1 cellular context compared by ENCODE assay signal in the genomic region with DNA sequence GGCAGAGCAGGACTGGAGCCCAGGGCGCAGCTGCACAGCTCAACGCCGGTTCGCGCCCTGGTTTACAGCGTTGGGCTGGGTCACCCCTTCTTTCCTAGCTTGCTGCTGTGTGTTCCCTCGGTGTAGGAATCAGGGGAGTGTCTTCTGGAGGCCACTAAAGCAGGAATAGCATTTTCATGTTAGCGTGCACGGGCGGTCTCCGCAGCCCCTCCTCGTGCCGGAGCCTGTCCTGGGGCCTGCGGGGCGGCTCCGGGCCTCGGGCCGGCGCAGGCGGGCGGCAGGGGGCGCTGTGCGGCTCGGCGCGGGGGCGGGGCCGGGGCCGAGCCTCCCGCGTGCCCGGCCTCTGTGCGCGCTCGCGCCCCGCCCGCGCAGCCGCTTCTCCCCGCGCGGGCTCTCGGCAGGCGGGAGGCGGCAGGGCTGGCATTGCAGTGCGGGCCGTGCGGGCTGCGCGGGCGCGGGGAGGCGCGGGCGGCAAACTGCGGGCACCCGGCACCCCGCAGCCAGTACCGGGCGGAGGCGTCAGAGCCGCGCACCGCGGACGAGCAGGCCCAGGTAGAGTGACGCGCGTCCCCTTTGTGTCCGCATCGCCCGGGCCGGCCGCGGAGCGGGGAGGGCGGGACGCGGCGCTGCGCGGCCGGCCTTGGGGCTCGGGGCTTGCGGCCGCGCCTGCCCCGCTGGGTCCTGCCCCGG.
TF ChIP-seq lines count a peak whose summit lies in the region.

A gene with protein sequence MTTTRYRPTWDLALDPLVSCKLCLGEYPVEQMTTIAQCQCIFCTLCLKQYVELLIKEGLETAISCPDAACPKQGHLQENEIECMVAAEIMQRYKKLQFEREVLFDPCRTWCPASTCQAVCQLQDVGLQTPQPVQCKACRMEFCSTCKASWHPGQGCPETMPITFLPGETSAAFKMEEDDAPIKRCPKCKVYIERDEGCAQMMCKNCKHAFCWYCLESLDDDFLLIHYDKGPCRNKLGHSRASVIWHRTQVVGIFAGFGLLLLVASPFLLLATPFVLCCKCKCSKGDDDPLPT (plus strand): TSS at position 342 of the 690 bp plus-strand sequence. CDS start 79,515 bp downstream, outside the sequence.

TF ChIP-seq in HepG2, 621 proteins besides CTCF, POLR2A, EP300 and RAD21 (continued from another document and continues in another):
- TF ChIP-seq PHF8 (CRISPR knock-in tag; IDR thresholded peaks at IDR 0.05), result peak; percentile 45; the same call in 1 of the 2 replicates
- TF ChIP-seq, protein P1, sequence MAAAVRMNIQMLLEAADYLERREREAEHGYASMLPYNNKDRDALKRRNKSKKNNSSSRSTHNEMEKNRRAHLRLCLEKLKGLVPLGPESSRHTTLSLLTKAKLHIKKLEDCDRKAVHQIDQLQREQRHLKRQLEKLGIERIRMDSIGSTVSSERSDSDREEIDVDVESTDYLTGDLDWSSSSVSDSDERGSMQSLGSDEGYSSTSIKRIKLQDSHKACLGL (CRISPR knock-in tag; IDR thresholded peaks at IDR 0.05), result peak; percentile 46; the same call in 1 of the 2 replicates
- TF ChIP-seq, protein P2, sequence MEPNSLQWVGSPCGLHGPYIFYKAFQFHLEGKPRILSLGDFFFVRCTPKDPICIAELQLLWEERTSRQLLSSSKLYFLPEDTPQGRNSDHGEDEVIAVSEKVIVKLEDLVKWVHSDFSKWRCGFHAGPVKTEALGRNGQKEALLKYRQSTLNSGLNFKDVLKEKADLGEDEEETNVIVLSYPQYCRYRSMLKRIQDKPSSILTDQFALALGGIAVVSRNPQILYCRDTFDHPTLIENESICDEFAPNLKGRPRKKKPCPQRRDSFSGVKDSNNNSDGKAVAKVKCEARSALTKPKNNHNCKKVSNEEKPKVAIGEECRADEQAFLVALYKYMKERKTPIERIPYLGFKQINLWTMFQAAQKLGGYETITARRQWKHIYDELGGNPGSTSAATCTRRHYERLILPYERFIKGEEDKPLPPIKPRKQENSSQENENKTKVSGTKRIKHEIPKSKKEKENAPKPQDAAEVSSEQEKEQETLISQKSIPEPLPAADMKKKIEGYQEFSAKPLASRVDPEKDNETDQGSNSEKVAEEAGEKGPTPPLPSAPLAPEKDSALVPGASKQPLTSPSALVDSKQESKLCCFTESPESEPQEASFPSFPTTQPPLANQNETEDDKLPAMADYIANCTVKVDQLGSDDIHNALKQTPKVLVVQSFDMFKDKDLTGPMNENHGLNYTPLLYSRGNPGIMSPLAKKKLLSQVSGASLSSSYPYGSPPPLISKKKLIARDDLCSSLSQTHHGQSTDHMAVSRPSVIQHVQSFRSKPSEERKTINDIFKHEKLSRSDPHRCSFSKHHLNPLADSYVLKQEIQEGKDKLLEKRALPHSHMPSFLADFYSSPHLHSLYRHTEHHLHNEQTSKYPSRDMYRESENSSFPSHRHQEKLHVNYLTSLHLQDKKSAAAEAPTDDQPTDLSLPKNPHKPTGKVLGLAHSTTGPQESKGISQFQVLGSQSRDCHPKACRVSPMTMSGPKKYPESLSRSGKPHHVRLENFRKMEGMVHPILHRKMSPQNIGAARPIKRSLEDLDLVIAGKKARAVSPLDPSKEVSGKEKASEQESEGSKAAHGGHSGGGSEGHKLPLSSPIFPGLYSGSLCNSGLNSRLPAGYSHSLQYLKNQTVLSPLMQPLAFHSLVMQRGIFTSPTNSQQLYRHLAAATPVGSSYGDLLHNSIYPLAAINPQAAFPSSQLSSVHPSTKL (CRISPR knock-in tag; IDR thresholded peaks at IDR 0.05), result 0 out of 2 replicates have a peak, but pooled peaks have one; percentile 3
- peak; percentile 43; the same call in 1 of the 2 replicates for TF ChIP-seq YEATS4 (CRISPR knock-in tag; IDR thresholded peaks at IDR 0.05; ENCODE audit: borderline replicate concordance)
- TF ChIP-seq KDM2A (CRISPR knock-in tag; IDR thresholded peaks at IDR 0.05; ENCODE audit: borderline replicate concordance, low read depth), result 0 out of 2 replicates have a peak, but pooled peaks have one; percentile 4
- TF ChIP-seq RARA (CRISPR knock-in tag; IDR thresholded peaks at IDR 0.05), result peak; percentile 29; the same call in 1 of the 2 replicates
- TF ChIP-seq MAFK (conservative IDR thresholded peaks at IDR 0.05 in 1 of 2, IDR thresholded peaks at IDR 0.05 in 1 of 2; ENCODE audit: low read length in 2 of 2), result no peak
- 0 out of 2 replicates have a peak, but pooled peaks have one; percentile 28 for TF ChIP-seq ZNF274 (CRISPR knock-in tag; IDR thresholded peaks at IDR 0.05)
- TF ChIP-seq KDM5B (CRISPR knock-in tag; IDR thresholded peaks at IDR 0.05; ENCODE audit: borderline replicate concordance), result peak; percentile 66; the same call in 1 of the 2 replicates
- 0 out of 2 replicates have a peak, but pooled peaks have one; percentile 26 for TF ChIP-seq ZFYVE20 (CRISPR knock-in tag; IDR thresholded peaks at IDR 0.05; ENCODE audit: borderline replicate concordance, low read depth)
- TF ChIP-seq, protein P3, sequence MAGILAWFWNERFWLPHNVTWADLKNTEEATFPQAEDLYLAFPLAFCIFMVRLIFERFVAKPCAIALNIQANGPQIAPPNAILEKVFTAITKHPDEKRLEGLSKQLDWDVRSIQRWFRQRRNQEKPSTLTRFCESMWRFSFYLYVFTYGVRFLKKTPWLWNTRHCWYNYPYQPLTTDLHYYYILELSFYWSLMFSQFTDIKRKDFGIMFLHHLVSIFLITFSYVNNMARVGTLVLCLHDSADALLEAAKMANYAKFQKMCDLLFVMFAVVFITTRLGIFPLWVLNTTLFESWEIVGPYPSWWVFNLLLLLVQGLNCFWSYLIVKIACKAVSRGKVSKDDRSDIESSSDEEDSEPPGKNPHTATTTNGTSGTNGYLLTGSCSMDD (CRISPR knock-in tag; IDR thresholded peaks at IDR 0.05), result 0 out of 2 replicates have a peak, but pooled peaks have one; percentile 59
- no peak for TF ChIP-seq MIER2 (CRISPR knock-in tag; IDR thresholded peaks at IDR 0.05)
- peak; percentile 0; the same call in 1 of the 2 replicates for TF ChIP-seq GABPB1 (CRISPR knock-in tag; IDR thresholded peaks at IDR 0.05)
- peak; percentile 36; the same call in 1 of the 2 replicates for TF ChIP-seq ZNF160 (CRISPR knock-in tag; IDR thresholded peaks at IDR 0.05)
- TF ChIP-seq KLF16 (CRISPR knock-in tag; IDR thresholded peaks at IDR 0.05), result 0 out of 4 replicates have a peak, but pooled peaks of 1 of the 2 experiments have one; percentile 22
- no peak for TF ChIP-seq ZNF180 (CRISPR knock-in tag; IDR thresholded peaks at IDR 0.05; ENCODE audit: borderline replicate concordance, low read depth)
- TF ChIP-seq MAZ (IDR thresholded peaks at IDR 0.05; ENCODE audit: borderline replicate concordance, low read depth, low read length), result peak; percentile 42; the same call in 1 of the 2 replicates
- peak; percentile 64; the same call in 1 of the 2 replicates for TF ChIP-seq MAZ (CRISPR knock-in tag; IDR thresholded peaks at IDR 0.05; ENCODE audit: low read depth)
- TF ChIP-seq, protein P4, sequence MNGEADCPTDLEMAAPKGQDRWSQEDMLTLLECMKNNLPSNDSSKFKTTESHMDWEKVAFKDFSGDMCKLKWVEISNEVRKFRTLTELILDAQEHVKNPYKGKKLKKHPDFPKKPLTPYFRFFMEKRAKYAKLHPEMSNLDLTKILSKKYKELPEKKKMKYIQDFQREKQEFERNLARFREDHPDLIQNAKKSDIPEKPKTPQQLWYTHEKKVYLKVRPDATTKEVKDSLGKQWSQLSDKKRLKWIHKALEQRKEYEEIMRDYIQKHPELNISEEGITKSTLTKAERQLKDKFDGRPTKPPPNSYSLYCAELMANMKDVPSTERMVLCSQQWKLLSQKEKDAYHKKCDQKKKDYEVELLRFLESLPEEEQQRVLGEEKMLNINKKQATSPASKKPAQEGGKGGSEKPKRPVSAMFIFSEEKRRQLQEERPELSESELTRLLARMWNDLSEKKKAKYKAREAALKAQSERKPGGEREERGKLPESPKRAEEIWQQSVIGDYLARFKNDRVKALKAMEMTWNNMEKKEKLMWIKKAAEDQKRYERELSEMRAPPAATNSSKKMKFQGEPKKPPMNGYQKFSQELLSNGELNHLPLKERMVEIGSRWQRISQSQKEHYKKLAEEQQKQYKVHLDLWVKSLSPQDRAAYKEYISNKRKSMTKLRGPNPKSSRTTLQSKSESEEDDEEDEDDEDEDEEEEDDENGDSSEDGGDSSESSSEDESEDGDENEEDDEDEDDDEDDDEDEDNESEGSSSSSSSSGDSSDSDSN (CRISPR knock-in tag; IDR thresholded peaks at IDR 0.05), result peak; percentile 79
- TF ChIP-seq SIN3A (IDR thresholded peaks at IDR 0.05; ENCODE audit: borderline replicate concordance, low read depth, low read length), result peak; percentile 44; the same call in 1 of the 2 replicates
- TF ChIP-seq PAX8 (CRISPR knock-in tag; IDR thresholded peaks at IDR 0.05; ENCODE audit: borderline replicate concordance), result no peak
- TF ChIP-seq NCOA1 (CRISPR knock-in tag; IDR thresholded peaks at IDR 0.05), result no peak
- TF ChIP-seq, protein P5, sequence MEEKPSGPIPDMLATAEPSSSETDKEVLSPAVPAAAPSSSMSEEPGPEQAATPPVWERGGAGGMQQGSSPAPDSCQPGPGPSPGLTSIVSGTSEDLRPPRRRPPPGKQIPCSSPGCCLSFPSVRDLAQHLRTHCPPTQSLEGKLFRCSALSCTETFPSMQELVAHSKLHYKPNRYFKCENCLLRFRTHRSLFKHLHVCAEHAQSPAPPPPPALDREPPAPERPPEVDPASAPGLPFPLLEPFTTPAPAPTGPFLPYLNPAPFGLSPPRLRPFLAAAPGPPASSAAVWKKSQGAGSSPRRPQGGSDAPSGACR (CRISPR knock-in tag; IDR thresholded peaks at IDR 0.05), result no peak
- TF ChIP-seq HDAC1 (CRISPR knock-in tag; IDR thresholded peaks at IDR 0.05), result no peak
- peak; percentile 81 for TF ChIP-seq XRCC5 (optimal IDR thresholded peaks at IDR 0.05; ENCODE audit: low read length)
- TF ChIP-seq, protein P6, sequence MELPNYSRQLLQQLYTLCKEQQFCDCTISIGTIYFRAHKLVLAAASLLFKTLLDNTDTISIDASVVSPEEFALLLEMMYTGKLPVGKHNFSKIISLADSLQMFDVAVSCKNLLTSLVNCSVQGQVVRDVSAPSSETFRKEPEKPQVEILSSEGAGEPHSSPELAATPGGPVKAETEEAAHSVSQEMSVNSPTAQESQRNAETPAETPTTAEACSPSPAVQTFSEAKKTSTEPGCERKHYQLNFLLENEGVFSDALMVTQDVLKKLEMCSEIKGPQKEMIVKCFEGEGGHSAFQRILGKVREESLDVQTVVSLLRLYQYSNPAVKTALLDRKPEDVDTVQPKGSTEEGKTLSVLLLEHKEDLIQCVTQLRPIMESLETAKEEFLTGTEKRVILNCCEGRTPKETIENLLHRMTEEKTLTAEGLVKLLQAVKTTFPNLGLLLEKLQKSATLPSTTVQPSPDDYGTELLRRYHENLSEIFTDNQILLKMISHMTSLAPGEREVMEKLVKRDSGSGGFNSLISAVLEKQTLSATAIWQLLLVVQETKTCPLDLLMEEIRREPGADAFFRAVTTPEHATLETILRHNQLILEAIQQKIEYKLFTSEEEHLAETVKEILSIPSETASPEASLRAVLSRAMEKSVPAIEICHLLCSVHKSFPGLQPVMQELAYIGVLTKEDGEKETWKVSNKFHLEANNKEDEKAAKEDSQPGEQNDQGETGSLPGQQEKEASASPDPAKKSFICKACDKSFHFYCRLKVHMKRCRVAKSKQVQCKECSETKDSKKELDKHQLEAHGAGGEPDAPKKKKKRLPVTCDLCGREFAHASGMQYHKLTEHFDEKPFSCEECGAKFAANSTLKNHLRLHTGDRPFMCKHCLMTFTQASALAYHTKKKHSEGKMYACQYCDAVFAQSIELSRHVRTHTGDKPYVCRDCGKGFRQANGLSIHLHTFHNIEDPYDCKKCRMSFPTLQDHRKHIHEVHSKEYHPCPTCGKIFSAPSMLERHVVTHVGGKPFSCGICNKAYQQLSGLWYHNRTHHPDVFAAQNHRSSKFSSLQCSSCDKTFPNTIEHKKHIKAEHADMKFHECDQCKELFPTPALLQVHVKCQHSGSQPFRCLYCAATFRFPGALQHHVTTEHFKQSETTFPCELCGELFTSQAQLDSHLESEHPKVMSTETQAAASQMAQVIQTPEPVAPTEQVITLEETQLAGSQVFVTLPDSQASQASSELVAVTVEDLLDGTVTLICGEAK (IDR thresholded peaks at IDR 0.05), result no peak
- TF ChIP-seq, protein P6 (CRISPR knock-in tag; IDR thresholded peaks at IDR 0.05), result 0 out of 2 replicates have a peak, but pooled peaks have one; percentile 28
- no peak for TF ChIP-seq MAFF (IDR thresholded peaks at IDR 0.05; ENCODE audit: low read depth, low read length)
- TF ChIP-seq, protein P7, sequence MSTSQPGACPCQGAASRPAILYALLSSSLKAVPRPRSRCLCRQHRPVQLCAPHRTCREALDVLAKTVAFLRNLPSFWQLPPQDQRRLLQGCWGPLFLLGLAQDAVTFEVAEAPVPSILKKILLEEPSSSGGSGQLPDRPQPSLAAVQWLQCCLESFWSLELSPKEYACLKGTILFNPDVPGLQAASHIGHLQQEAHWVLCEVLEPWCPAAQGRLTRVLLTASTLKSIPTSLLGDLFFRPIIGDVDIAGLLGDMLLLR (CRISPR knock-in tag; IDR thresholded peaks at IDR 0.05), result peak; percentile 71; the same call in 1 of the 2 replicates
- no peak for TF ChIP-seq ZC3H13 (CRISPR knock-in tag; IDR thresholded peaks at IDR 0.05)
- TF ChIP-seq ZFX (CRISPR knock-in tag; IDR thresholded peaks at IDR 0.05; ENCODE audit: low read depth), result peak; percentile 75
- TF ChIP-seq, protein P8, sequence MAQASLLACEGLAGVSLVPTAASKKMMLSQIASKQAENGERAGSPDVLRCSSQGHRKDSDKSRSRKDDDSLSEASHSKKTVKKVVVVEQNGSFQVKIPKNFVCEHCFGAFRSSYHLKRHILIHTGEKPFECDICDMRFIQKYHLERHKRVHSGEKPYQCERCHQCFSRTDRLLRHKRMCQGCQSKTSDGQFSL (CRISPR knock-in tag; IDR thresholded peaks at IDR 0.05), result no peak
